Comparison of ENCODE assay signal across 1 cellular context in the genomic region with DNA sequence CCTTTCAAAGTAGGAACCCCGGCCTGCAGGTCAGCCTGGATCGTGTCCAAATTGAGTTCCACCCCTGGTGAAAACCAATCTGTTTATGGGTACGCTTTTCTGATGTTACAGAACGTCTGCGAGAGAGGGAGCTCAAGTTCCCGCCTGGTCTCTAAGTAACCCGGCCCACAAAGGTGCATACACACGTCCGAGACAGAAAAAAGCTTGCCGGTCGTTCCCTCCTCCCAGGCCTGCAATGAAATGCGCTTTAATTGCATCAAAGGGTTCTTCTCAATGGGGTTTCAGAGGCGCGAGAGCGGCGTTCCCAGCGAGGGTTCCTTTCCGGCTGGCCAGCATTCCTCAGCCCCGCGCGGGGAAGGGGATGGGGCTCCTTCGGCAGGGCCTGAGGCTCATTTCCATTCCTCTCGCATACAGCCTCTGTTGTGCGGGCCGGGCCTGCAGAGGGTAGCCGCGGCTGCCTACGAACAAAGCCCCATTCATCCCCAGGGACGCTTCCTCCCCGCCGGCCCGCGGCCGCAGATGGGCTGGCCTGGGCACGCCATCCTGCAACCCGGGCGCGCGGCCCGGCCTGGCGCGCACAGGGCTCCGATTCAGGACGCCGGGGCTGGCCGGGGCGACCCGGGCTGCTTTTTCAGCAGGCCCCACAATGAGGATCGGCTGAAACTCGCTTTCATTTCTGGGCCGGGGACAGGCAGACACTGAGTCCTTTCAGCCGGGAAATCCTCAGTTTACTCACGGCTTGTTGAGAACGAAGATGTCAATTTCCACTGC.
TF ChIP-seq lines count a peak whose summit lies in the region.

No MANE protein-coding gene starts in this region.

TF ChIP-seq in HepG2, 621 proteins besides CTCF, POLR2A, EP300 and RAD21 (continued from another document and continues in another):
- TF ChIP-seq, protein P1, sequence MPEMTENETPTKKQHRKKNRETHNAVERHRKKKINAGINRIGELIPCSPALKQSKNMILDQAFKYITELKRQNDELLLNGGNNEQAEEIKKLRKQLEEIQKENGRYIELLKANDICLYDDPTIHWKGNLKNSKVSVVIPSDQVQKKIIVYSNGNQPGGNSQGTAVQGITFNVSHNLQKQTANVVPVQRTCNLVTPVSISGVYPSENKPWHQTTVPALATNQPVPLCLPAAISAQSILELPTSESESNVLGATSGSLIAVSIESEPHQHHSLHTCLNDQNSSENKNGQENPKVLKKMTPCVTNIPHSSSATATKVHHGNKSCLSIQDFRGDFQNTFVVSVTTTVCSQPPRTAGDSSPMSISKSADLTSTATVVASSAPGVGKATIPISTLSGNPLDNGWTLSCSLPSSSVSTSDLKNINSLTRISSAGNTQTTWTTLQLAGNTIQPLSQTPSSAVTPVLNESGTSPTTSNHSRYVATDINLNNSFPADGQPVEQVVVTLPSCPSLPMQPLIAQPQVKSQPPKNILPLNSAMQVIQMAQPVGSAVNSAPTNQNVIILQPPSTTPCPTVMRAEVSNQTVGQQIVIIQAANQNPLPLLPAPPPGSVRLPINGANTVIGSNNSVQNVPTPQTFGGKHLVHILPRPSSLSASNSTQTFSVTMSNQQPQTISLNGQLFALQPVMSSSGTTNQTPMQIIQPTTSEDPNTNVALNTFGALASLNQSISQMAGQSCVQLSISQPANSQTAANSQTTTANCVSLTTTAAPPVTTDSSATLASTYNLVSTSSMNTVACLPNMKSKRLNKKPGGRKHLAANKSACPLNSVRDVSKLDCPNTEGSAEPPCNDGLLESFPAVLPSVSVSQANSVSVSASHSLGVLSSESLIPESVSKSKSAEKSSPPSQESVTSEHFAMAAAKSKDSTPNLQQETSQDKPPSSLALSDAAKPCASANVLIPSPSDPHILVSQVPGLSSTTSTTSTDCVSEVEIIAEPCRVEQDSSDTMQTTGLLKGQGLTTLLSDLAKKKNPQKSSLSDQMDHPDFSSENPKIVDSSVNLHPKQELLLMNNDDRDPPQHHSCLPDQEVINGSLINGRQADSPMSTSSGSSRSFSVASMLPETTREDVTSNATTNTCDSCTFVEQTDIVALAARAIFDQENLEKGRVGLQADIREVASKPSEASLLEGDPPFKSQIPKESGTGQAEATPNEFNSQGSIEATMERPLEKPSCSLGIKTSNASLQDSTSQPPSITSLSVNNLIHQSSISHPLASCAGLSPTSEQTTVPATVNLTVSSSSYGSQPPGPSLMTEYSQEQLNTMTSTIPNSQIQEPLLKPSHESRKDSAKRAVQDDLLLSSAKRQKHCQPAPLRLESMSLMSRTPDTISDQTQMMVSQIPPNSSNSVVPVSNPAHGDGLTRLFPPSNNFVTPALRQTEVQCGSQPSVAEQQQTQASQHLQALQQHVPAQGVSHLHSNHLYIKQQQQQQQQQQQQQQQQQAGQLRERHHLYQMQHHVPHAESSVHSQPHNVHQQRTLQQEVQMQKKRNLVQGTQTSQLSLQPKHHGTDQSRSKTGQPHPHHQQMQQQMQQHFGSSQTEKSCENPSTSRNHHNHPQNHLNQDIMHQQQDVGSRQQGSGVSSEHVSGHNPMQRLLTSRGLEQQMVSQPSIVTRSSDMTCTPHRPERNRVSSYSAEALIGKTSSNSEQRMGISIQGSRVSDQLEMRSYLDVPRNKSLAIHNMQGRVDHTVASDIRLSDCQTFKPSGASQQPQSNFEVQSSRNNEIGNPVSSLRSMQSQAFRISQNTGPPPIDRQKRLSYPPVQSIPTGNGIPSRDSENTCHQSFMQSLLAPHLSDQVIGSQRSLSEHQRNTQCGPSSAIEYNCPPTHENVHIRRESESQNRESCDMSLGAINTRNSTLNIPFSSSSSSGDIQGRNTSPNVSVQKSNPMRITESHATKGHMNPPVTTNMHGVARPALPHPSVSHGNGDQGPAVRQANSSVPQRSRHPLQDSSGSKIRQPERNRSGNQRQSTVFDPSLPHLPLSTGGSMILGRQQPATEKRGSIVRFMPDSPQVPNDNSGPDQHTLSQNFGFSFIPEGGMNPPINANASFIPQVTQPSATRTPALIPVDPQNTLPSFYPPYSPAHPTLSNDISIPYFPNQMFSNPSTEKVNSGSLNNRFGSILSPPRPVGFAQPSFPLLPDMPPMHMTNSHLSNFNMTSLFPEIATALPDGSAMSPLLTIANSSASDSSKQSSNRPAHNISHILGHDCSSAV (CRISPR knock-in tag; IDR thresholded peaks at IDR 0.05; ENCODE audit: borderline replicate concordance): no peak
- TF ChIP-seq PHB2 (IDR thresholded peaks at IDR 0.05; ENCODE audit: partially characterized antibody) (no peak), ZNF557 (CRISPR knock-in tag; IDR thresholded peaks at IDR 0.05) (0 out of 2 replicates have a peak, but pooled peaks have one; percentile 20), KMT2A (CRISPR knock-in tag; IDR thresholded peaks at IDR 0.05) (0 out of 2 replicates have a peak, but pooled peaks have one; percentile 46), ZNF619 (CRISPR knock-in tag; IDR thresholded peaks at IDR 0.05) (no peak), ZNF773 (CRISPR knock-in tag; IDR thresholded peaks at IDR 0.05; ENCODE audit: borderline replicate concordance) (0 out of 2 replicates have a peak, but pooled peaks have one; percentile 58), RARG (CRISPR knock-in tag; IDR thresholded peaks at IDR 0.05; ENCODE audit: low read depth) (no peak), ZNF83 (CRISPR knock-in tag; IDR thresholded peaks at IDR 0.05; ENCODE audit: borderline replicate concordance) (no peak), ARNT (IDR thresholded peaks at IDR 0.05) (no peak), RFXANK (CRISPR knock-in tag; IDR thresholded peaks at IDR 0.05) (no peak), HNRNPK (IDR thresholded peaks at IDR 0.05; ENCODE audit: low read depth, low read length, poor library complexity, severe bottlenecking) (no peak), ELF3 (CRISPR knock-in tag; IDR thresholded peaks at IDR 0.05) (peak; percentile 48; the same call in 1 of the 2 replicates), MBD4 (IDR thresholded peaks at IDR 0.05; ENCODE audit: borderline replicate concordance, low read length) (no peak), ZNF235 (CRISPR knock-in tag; IDR thresholded peaks at IDR 0.05; ENCODE audit: borderline replicate concordance) (no peak), SATB2 (CRISPR knock-in tag; IDR thresholded peaks at IDR 0.05) (0 out of 2 replicates have a peak, but pooled peaks have one; percentile 34), RBM39 (IDR thresholded peaks at IDR 0.05; ENCODE audit: low read depth, low read length, poor library complexity, severe bottlenecking) (peak; percentile 60), ZNF549 (CRISPR knock-in tag; IDR thresholded peaks at IDR 0.05) (no peak), GATA4 (IDR thresholded peaks at IDR 0.05; ENCODE audit: borderline replicate concordance, low read depth) (no peak), ZNF143 (CRISPR knock-in tag; IDR thresholded peaks at IDR 0.05) (0 out of 2 replicates have a peak, but pooled peaks have one; percentile 20), PHF20 (CRISPR knock-in tag; IDR thresholded peaks at IDR 0.05) (peak; percentile 61; the same call in 1 of the 2 replicates), ZMYM4 (CRISPR knock-in tag; IDR thresholded peaks at IDR 0.05) (0 out of 2 replicates have a peak, but pooled peaks have one; percentile 19), EHMT2 (IDR thresholded peaks at IDR 0.05; ENCODE audit: borderline replicate concordance, low read depth, low read length) (no peak), MXI1 (IDR thresholded peaks at IDR 0.05; ENCODE audit: borderline replicate concordance, low read depth, low read length) (no peak), ZNF367 (CRISPR knock-in tag; IDR thresholded peaks at IDR 0.05; ENCODE audit: borderline replicate concordance) (no peak), ESRRA (CRISPR knock-in tag; IDR thresholded peaks at IDR 0.05; ENCODE audit: low read depth) (no peak; the same call in 1 of the 2 replicates), REL (CRISPR knock-in tag; conservative IDR thresholded peaks at IDR 0.05) (no peak), NFYB (CRISPR knock-in tag; IDR thresholded peaks at IDR 0.05) (no peak), YY1 (IDR thresholded peaks at IDR 0.05; ENCODE audit: insufficient read depth, insufficient replicate concordance, low read depth, low read length) (peak; percentile 64), TARDBP (CRISPR knock-in tag; IDR thresholded peaks at IDR 0.05) (peak; percentile 69), ZNF335 (CRISPR knock-in tag; IDR thresholded peaks at IDR 0.05) (no peak), ZSCAN30 (CRISPR knock-in tag; IDR thresholded peaks at IDR 0.05) (no peak)
- TF ChIP-seq, protein P2, sequence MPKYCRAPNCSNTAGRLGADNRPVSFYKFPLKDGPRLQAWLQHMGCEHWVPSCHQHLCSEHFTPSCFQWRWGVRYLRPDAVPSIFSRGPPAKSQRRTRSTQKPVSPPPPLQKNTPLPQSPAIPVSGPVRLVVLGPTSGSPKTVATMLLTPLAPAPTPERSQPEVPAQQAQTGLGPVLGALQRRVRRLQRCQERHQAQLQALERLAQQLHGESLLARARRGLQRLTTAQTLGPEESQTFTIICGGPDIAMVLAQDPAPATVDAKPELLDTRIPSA (CRISPR knock-in tag; IDR thresholded peaks at IDR 0.05; ENCODE audit: borderline replicate concordance): no peak
- TF ChIP-seq, protein P3, sequence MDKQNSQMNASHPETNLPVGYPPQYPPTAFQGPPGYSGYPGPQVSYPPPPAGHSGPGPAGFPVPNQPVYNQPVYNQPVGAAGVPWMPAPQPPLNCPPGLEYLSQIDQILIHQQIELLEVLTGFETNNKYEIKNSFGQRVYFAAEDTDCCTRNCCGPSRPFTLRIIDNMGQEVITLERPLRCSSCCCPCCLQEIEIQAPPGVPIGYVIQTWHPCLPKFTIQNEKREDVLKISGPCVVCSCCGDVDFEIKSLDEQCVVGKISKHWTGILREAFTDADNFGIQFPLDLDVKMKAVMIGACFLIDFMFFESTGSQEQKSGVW (CRISPR knock-in tag; IDR thresholded peaks at IDR 0.05; ENCODE audit: borderline replicate concordance): no peak
- TF ChIP-seq, protein P4, sequence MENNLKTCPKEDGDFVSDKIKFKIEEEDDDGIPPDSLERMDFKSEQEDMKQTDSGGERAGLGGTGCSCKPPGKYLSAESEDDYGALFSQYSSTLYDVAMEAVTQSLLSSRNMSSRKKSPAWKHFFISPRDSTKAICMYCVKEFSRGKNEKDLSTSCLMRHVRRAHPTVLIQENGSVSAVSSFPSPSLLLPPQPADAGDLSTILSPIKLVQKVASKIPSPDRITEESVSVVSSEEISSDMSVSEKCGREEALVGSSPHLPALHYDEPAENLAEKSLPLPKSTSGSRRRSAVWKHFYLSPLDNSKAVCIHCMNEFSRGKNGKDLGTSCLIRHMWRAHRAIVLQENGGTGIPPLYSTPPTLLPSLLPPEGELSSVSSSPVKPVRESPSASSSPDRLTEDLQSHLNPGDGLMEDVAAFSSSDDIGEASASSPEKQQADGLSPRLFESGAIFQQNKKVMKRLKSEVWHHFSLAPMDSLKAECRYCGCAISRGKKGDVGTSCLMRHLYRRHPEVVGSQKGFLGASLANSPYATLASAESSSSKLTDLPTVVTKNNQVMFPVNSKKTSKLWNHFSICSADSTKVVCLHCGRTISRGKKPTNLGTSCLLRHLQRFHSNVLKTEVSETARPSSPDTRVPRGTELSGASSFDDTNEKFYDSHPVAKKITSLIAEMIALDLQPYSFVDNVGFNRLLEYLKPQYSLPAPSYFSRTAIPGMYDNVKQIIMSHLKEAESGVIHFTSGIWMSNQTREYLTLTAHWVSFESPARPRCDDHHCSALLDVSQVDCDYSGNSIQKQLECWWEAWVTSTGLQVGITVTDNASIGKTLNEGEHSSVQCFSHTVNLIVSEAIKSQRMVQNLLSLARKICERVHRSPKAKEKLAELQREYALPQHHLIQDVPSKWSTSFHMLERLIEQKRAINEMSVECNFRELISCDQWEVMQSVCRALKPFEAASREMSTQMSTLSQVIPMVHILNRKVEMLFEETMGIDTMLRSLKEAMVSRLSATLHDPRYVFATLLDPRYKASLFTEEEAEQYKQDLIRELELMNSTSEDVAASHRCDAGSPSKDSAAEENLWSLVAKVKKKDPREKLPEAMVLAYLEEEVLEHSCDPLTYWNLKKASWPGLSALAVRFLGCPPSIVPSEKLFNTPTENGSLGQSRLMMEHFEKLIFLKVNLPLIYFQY (CRISPR knock-in tag; IDR thresholded peaks at IDR 0.05; ENCODE audit: borderline replicate concordance): peak; percentile 75; the same call in 1 of the 2 replicates
- TF ChIP-seq, protein P5, sequence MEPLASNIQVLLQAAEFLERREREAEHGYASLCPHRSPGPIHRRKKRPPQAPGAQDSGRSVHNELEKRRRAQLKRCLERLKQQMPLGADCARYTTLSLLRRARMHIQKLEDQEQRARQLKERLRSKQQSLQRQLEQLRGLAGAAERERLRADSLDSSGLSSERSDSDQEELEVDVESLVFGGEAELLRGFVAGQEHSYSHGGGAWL (CRISPR knock-in tag; IDR thresholded peaks at IDR 0.05): peak; percentile 72; the same call in 1 of the 2 replicates
- TF ChIP-seq, protein P6, sequence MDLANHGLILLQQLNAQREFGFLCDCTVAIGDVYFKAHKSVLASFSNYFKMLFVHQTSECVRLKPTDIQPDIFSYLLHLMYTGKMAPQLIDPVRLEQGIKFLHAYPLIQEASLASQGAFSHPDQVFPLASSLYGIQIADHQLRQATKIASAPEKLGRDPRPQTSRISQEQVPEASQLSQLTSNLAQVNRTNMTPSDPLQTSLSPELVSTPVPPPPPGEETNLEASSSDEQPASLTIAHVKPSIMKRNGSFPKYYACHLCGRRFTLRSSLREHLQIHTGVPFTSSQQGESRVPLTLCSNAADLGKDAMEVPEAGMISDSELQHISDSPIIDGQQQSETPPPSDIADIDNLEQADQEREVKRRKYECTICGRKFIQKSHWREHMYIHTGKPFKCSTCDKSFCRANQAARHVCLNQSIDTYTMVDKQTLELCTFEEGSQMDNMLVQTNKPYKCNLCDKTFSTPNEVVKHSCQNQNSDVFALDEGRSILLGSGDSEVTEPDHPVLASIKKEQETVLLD (CRISPR knock-in tag; IDR thresholded peaks at IDR 0.05; ENCODE audit: low read depth): no peak
- TF ChIP-seq, protein P7, sequence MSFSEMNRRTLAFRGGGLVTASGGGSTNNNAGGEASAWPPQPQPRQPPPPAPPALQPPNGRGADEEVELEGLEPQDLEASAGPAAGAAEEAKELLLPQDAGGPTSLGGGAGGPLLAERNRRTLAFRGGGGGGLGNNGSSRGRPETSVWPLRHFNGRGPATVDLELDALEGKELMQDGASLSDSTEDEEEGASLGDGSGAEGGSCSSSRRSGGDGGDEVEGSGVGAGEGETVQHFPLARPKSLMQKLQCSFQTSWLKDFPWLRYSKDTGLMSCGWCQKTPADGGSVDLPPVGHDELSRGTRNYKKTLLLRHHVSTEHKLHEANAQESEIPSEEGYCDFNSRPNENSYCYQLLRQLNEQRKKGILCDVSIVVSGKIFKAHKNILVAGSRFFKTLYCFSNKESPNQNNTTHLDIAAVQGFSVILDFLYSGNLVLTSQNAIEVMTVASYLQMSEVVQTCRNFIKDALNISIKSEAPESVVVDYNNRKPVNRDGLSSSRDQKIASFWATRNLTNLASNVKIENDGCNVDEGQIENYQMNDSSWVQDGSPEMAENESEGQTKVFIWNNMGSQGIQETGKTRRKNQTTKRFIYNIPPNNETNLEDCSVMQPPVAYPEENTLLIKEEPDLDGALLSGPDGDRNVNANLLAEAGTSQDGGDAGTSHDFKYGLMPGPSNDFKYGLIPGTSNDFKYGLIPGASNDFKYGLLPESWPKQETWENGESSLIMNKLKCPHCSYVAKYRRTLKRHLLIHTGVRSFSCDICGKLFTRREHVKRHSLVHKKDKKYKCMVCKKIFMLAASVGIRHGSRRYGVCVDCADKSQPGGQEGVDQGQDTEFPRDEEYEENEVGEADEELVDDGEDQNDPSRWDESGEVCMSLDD (CRISPR knock-in tag; IDR thresholded peaks at IDR 0.05; ENCODE audit: borderline replicate concordance): no peak
- TF ChIP-seq, protein P8, sequence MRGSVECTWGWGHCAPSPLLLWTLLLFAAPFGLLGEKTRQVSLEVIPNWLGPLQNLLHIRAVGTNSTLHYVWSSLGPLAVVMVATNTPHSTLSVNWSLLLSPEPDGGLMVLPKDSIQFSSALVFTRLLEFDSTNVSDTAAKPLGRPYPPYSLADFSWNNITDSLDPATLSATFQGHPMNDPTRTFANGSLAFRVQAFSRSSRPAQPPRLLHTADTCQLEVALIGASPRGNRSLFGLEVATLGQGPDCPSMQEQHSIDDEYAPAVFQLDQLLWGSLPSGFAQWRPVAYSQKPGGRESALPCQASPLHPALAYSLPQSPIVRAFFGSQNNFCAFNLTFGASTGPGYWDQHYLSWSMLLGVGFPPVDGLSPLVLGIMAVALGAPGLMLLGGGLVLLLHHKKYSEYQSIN (CRISPR knock-in tag; IDR thresholded peaks at IDR 0.05; ENCODE audit: borderline replicate concordance): no peak
